ENCODE assay signal across 8 cellular contexts in the genomic region with DNA sequence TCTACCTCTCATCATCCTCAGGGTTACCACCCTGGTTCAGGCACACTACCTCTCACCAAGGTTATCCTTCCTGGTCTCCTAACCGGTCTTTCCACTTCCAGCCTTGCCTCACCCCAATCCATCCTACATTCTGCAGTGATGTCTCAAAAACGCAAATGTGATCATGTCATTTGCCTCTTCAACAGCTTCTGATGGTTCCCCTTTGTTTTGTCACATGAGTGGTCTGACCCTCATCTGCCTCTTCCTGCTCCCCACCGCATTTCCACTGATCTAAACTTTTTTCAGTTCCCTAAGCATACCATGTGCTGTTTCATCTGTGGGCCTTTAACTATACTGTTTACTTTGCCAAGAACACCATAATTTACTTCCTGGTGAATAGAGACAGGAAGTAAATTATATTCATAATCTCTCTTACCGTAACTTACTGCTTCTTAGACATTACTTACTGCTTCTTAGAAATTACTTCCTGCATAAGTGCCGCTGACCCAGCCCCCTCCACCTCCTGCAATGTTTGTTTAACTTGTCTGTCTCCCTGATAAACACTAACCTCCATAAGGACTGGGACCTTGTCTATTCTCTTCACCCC. TPM values are rescaled to one million over a fixed set of nuclear protein-coding genes. Genes with fewer than 3 reads are reported as not detected.
A peak's percentile ranks its signal among the peaks of the same experiment; 100 is the strongest.
DNase-seq lines count a peak whose midpoint lies in the region; ATAC-seq, FAIRE-seq and TF ChIP-seq lines count a peak whose summit lies in the region.

No MANE protein-coding gene starts in this region.

- no peaks in the 10 kb centered on the region for H4K20me1 ChIP-seq in K562 (replicated peaks; ENCODE audit: control insufficient read depth, insufficient read depth, low read length)

- in situ Hi-C loops in K562 (cut with MboI) = no loop called here

- H3K9me3 ChIP-seq in A673 (ENCODE audit: low read depth, low read length, poor library complexity, severe bottlenecking) = no peaks in the 10 kb centered on the region
- H3K9me3 ChIP-seq in K562 (replicated peaks; ENCODE audit: control insufficient read depth, insufficient read depth, low read depth, low read length) = no peaks in the 10 kb centered on the region

- TF ChIP-seq EP300 in K562 (IDR thresholded peaks at IDR 0.05; ENCODE audit: low read length) = peak; percentile 47

- H3K27me3 Mint-ChIP-seq in stimulated activated memory B cell treated with anti-CD40 and anti-IgM and Interleukin-4, amounts not matched to agents 10 μg/mL and 1 μg/mL and 100 μg/mL, for 72 hours = no peaks in the 10 kb centered on the region
- H3K27me3 Mint-ChIP-seq in type B pancreatic cell = no peaks in the 10 kb centered on the region

- DNase-seq in A673 (ENCODE audit: low spot score) (peak; percentile 40), K562 (ENCODE audit: extremely low read depth in 1 of 4, low spot score in 3 of 4) (peak in 1 of 4 experiments; percentile 8), type B pancreatic cell (ENCODE audit: extremely low spot score, unreplicated experiment) (no peak), GM03348 (ENCODE audit: low spot score) (no peak), cerebellum (ENCODE audit: low spot score) (no peak)

- TF ChIP-seq CTCF in A673 (conservative IDR thresholded peaks at IDR 0.05; ENCODE audit: low read depth, low read length) (no peak), K562 (IDR thresholded peaks at IDR 0.05 in 2 of 3, conservative IDR thresholded peaks at IDR 0.05 in 1 of 3; ENCODE audit: insufficient read depth in 2 of 3, low read depth in 1 of 3, low read length in 3 of 3) (no peak), type B pancreatic cell (conservative IDR thresholded peaks at IDR 0.05) (no peak)

- no peak overlapping the region for H3K4me2 ChIP-seq in K562 (ENCODE audit: insufficient read depth, low read length)

- H3K4me3 ChIP-seq in A673 (ENCODE audit: low read depth, low read length, poor library complexity, severe bottlenecking) = no peak overlapping the region
- H3K4me3 ChIP-seq in K562 = no peak overlapping the region

- H3K9ac ChIP-seq in K562 (ENCODE audit: insufficient read depth in 1 of 2, low read depth in 2 of 2, low read length in 2 of 2) = no peak overlapping the region

- WGBS in K562 (ENCODE audit: insufficient coverage, low coverage, missing lambda C conversion rate) = 13% methylated on average over 5 of the region's 5 CpGs

- no peak for TF ChIP-seq POLR2A in K562 (conservative IDR thresholded peaks at IDR 0.05)

- no TSS peak for BruUV-seq in A673 (replicated peaks; lab: Mats Ljungman, UMichigan)
- no TSS peak for BruUV-seq in K562 (replicated peaks; lab: Mats Ljungman, UMichigan)

- no peak for FAIRE-seq in K562 (lab: Jason Lieb, UNC)

- H3K4me1 Mint-ChIP-seq in stimulated activated memory B cell treated with anti-CD40 and anti-IgM and Interleukin-4, amounts not matched to agents 10 μg/mL and 1 μg/mL and 100 μg/mL, for 72 hours = peaks cover 6% of the 10 kb centered on the region
- peaks cover 22% of the 10 kb centered on the region for H3K4me1 Mint-ChIP-seq in type B pancreatic cell (ENCODE audit: unreplicated experiment)

- no peaks in the 10 kb centered on the region for H3K79me2 ChIP-seq in K562 (ENCODE audit: control insufficient read depth, insufficient read depth, low read length)

- H3K27ac ChIP-seq in A673 (ENCODE audit: low read depth, low read length, poor library complexity, severe bottlenecking) (peak overlapping the region; percentile 1), K562 (ENCODE audit: extremely low read depth, low read depth, low read length) (no peak overlapping the region)

- no peak for TF ChIP-seq RAD21 in K562 (CRISPR knock-in tag; conservative IDR thresholded peaks at IDR 0.05 in 1 of 2, IDR thresholded peaks at IDR 0.05 in 1 of 2)

- intact Hi-C loops in A673 (cut with micrococcal nuclease; ENCODE audit: unreplicated experiment) (no loop called here), K562 (cut with micrococcal nuclease) (no loop called here)

- peak overlapping the region; percentile 46 for H2AFZ ChIP-seq in K562 (ENCODE audit: low read depth, low read length)

- no peak overlapping the region for H3K4me3 Mint-ChIP-seq in stimulated activated memory B cell treated with anti-CD40 and anti-IgM and Interleukin-4, amounts not matched to agents 10 μg/mL and 1 μg/mL and 100 μg/mL, for 72 hours
- no peak overlapping the region for H3K4me3 Mint-ChIP-seq in type B pancreatic cell

- H3K27ac Mint-ChIP-seq in stimulated activated memory B cell treated with anti-CD40 and anti-IgM and Interleukin-4, amounts not matched to agents 10 μg/mL and 1 μg/mL and 100 μg/mL, for 72 hours = no peak overlapping the region
- no peak overlapping the region for H3K27ac Mint-ChIP-seq in type B pancreatic cell

- H3K36me3 Mint-ChIP-seq in stimulated activated memory B cell treated with anti-CD40 and anti-IgM and Interleukin-4, amounts not matched to agents 10 μg/mL and 1 μg/mL and 100 μg/mL, for 72 hours = no peaks in the 10 kb centered on the region
- H3K36me3 Mint-ChIP-seq in type B pancreatic cell = no peaks in the 10 kb centered on the region

- H3K9me3 Mint-ChIP-seq in stimulated activated memory B cell treated with anti-CD40 and anti-IgM and Interleukin-4, amounts not matched to agents 10 μg/mL and 1 μg/mL and 100 μg/mL, for 72 hours = no peaks in the 10 kb centered on the region
- no peaks in the 10 kb centered on the region for H3K9me3 Mint-ChIP-seq in type B pancreatic cell

- H3K27me3 ChIP-seq in A673 (replicated peaks; ENCODE audit: insufficient read depth, low read depth, low read length, poor library complexity) (no peaks in the 10 kb centered on the region), K562 (ENCODE audit: control insufficient read depth in 2 of 2, insufficient read depth in 2 of 2, low read length in 2 of 2) (0 out of 5 replicates have a peak, but pooled peaks cover 0 to 5% of the 10 kb centered on the region in 2 experiments)

- H3K9me1 ChIP-seq in K562 (ENCODE audit: control insufficient read depth, insufficient read depth, low read length) = no peaks in the 10 kb centered on the region

- no peaks in the 10 kb centered on the region for H3K36me3 ChIP-seq in A673 (ENCODE audit: insufficient read depth, low read length, poor library complexity, severe bottlenecking)
- H3K36me3 ChIP-seq in K562 (ENCODE audit: control insufficient read depth, insufficient read depth, low read length) = no peaks in the 10 kb centered on the region

- POLR2A ChIA-PET in A673 (lab: Charles Lee; ENCODE audit: low non-redundant PET) (no interaction called here), K562 (lab: Yijun Ruan, JAX) (no interaction called here)

- H3K4me1 ChIP-seq in A673 (ENCODE audit: insufficient read depth, low read length, poor library complexity, severe bottlenecking) (peaks cover 14% of the 10 kb centered on the region), K562 (replicated peaks in 1 of 2; ENCODE audit: control insufficient read depth in 2 of 2, insufficient read depth in 2 of 2, low read length in 2 of 2) (no peaks in the 10 kb centered on the region)

- CTCF ChIA-PET in A673 (lab: Charles Lee) = no interaction called here
- CTCF ChIA-PET in K562 (lab: Yijun Ruan, JAX; ENCODE audit: low intra/inter-chr PET ratio) = no interaction called here

- peak; percentile 52 for ATAC-seq in GM19035 (IDR thresholded peaks at IDR 0.05; ENCODE audit: unreplicated experiment)
- ATAC-seq in HG03469 (IDR thresholded peaks at IDR 0.05; ENCODE audit: unreplicated experiment) = peak; percentile 59
- peak; percentile 50; the same call in 2 of the 3 replicates for ATAC-seq in K562
- ATAC-seq in stimulated activated memory B cell treated with anti-CD40 and anti-IgM and Interleukin-4, amounts not matched to agents 10 μg/mL and 1 μg/mL and 100 μg/mL, for 72 hours = peak; percentile 96

TF ChIP-seq in K562, 482 proteins besides CTCF, POLR2A, EP300 and RAD21 (continues in another document):
- TF ChIP-seq GABPA (tag; conservative IDR thresholded peaks at IDR 0.05; ENCODE audit: low read depth) = peak; percentile 65
- TF ChIP-seq NR2C1 (IDR thresholded peaks at IDR 0.05) = no peak
- peak; percentile 37; the same call in 1 of the 2 replicates for TF ChIP-seq NR2C1 (tag; IDR thresholded peaks at IDR 0.05)

RNA-seq across cellular contexts. Expression of gene NSUN7, which starts 27.1 kb away (rescaled TPM):
- 0.90 and 1.1 TPM in 2 replicates for total RNA-seq in A673 (2021)
- not detected in 2 replicates for total RNA-seq in K562 (2011; cell fraction: chromatin; rRNA removed; ENCODE audit: low replicate concordance)
- total RNA-seq in K562 (2011; cell fraction: nucleolus; rRNA removed) = not detected in 2 replicates
- total RNA-seq in K562 (2011; cell fraction: nucleoplasm; rRNA removed) = not detected in 2 replicates
- not detected in 2 replicates for total RNA-seq in K562 (2014; rRNA removed)
- not detected in 2 replicates for total RNA-seq in K562 (2014; rRNA removed; fragmentation: Illumina TruSeq; extraction: Trizol)
- total RNA-seq in K562 (2015; rRNA removed; fragmentation: Illumina TruSeq; extraction: Trizol) = not detected in 2 replicates
- not detected in 2 replicates for total RNA-seq in K562 (2021)
- not detected in 2 replicates for polyA plus RNA-seq in K562 (2011; rRNA removed)
- polyA plus RNA-seq in K562 (2011; cell fraction: cytosol; rRNA removed) = not detected in 2 replicates
- not detected in 2 replicates for polyA plus RNA-seq in K562 (2011; cell fraction: nucleus; rRNA removed)
- 0.10 TPM in 1 of 2 replicates, not detected in the other for polyA plus RNA-seq in K562 (2012)
- polyA plus RNA-seq in K562 (2014; fragmentation: Illumina TruSeq; extraction: Trizol) = not detected in 2 replicates
- not detected for polyA plus RNA-seq in K562 (2014; fragmentation: Nextera tagmentation; extraction: Ambion mirVana)
- not detected in 2 replicates for polyA plus RNA-seq in K562 (2014; rRNA removed)
- not detected in 2 replicates for polyA minus RNA-seq in K562 (2011; rRNA and poly(A)+ RNA removed)
- not detected in 2 replicates for polyA minus RNA-seq in K562 (2011; cell fraction: cytosol; rRNA and poly(A)+ RNA removed)
- not detected in 2 replicates for polyA minus RNA-seq in K562 (2011; cell fraction: nucleus; rRNA and poly(A)+ RNA removed)
- total RNA-seq in type B pancreatic cell (ENCODE audit: low replicate concordance) = 8.3 and 12.3 TPM in 2 replicates
- 5.1 TPM for total RNA-seq in cerebellum
